ENCODE assay signal across 22 cellular contexts in genomic region chr1:3190256-3191041, GRCh38.
"Had no signal": no experiment of that assay in that cellular context is flagged by ENCODE, and none has a peak within 500 bp of the region (broad histone marks: within the 10 kb centered on the region; RNA-seq: fewer than 3 reads in every experiment).

No MANE protein-coding gene starts in this region.

- H3K27ac Mint-ChIP-seq: activated CD8-positive, alpha-beta memory T cell treated with anti-CD3 and anti-CD28 coated beads, Interleukin-2, amount 10 ng/mL, durations not matched to agents 7 days and 5 days; activated naive CD8-positive, alpha-beta T cell; nephron; stimulated activated naive CD8-positive, alpha-beta T cell treated with anti-CD3 and anti-CD28 coated beads, Interleukin-15, Interleukin-2, amounts not matched to agents 100 ng/mL and 50 ng/mL, for 24 hours had no signal

- H3K4me3 ChIP-seq: cardiac muscle cell, colonic mucosa, heart right ventricle, left lung, testis had no signal

- FAIRE-seq: islet of Langerhans had no signal

- DNase-seq: activated CD4-positive, alpha-beta T cell treated with anti-CD3 and anti-CD28 coated beads for 1 hour; activated CD4-positive, alpha-beta T cell treated with anti-CD3 and anti-CD28 coated beads, Interleukin-2, amount 50 U/mL, for 48 hours; activated CD8-positive, alpha-beta memory T cell treated with anti-CD3 and anti-CD28 coated beads, Interleukin-2, amount 10 ng/mL, durations not matched to agents 7 days and 5 days; activated effector memory CD4-positive, alpha-beta T cell treated with anti-CD3 and anti-CD28 coated beads, Interleukin-2, amount 50 U/mL, for 16 hours; activated T-cell treated with anti-CD3 and anti-CD28 coated beads, Interleukin-2, amount 50 U/mL, for 4 hours; amygdala; colonic mucosa; effector CD4-positive, alpha-beta T cell; foreskin melanocyte; heart right ventricle; left lung; mesenchymal stem cell; retina; stimulated activated CD4-positive, alpha-beta T cell treated with anti-CD3 and anti-CD28 coated beads, Interleukin-4, amount 100 ng/mL, for 1 hour; stimulated activated CD8-positive, alpha-beta memory T cell treated with anti-CD3 and anti-CD28 coated beads, Interleukin-4, amount 100 ng/mL, for 48 hours; T-helper 2 cell; testis had no signal

- H3K4me3 Mint-ChIP-seq: activated CD8-positive, alpha-beta memory T cell treated with anti-CD3 and anti-CD28 coated beads, Interleukin-2, amount 10 ng/mL, durations not matched to agents 7 days and 5 days; activated naive CD8-positive, alpha-beta T cell; activated T-cell treated with anti-CD3 and anti-CD28 coated beads, Interleukin-2, amount 50 U/mL, for 4 hours; nephron; stimulated activated naive CD8-positive, alpha-beta T cell treated with anti-CD3 and anti-CD28 coated beads, Interleukin-15, Interleukin-2, amounts not matched to agents 100 ng/mL and 50 ng/mL, for 24 hours had no signal

- H3K27me3 ChIP-seq: cardiac muscle cell, colonic mucosa, heart right ventricle, testis had no signal

- H3K36me3 ChIP-seq: colonic mucosa, heart right ventricle, left lung had no signal

- H3K4me1 ChIP-seq: colonic mucosa had no signal

- H3K4me1 Mint-ChIP-seq: activated CD8-positive, alpha-beta memory T cell treated with anti-CD3 and anti-CD28 coated beads, Interleukin-2, amount 10 ng/mL, durations not matched to agents 7 days and 5 days had no signal

- H3K9me3 ChIP-seq: colonic mucosa, left lung, testis had no signal

- H3K36me3 Mint-ChIP-seq: activated CD8-positive, alpha-beta memory T cell treated with anti-CD3 and anti-CD28 coated beads, Interleukin-2, amount 10 ng/mL, durations not matched to agents 7 days and 5 days; activated naive CD8-positive, alpha-beta T cell had no signal

- H3K27me3 Mint-ChIP-seq: activated CD8-positive, alpha-beta memory T cell treated with anti-CD3 and anti-CD28 coated beads, Interleukin-2, amount 10 ng/mL, durations not matched to agents 7 days and 5 days; activated naive CD8-positive, alpha-beta T cell had no signal

- H3K27ac ChIP-seq: cardiac muscle cell, colonic mucosa, testis had no signal

- ATAC-seq: activated CD8-positive, alpha-beta memory T cell treated with anti-CD3 and anti-CD28 coated beads, Interleukin-2, amount 10 ng/mL, durations not matched to agents 7 days and 5 days; activated T-cell treated with anti-CD3 and anti-CD28 coated beads, Interleukin-2, amount 50 U/mL, for 4 hours; heart right ventricle had no signal

- H3K9me3 Mint-ChIP-seq: activated T-cell treated with anti-CD3 and anti-CD28 coated beads, Interleukin-2, amount 50 U/mL, for 4 hours; nephron; stimulated activated naive CD8-positive, alpha-beta T cell treated with anti-CD3 and anti-CD28 coated beads, Interleukin-15, Interleukin-2, amounts not matched to agents 100 ng/mL and 50 ng/mL, for 24 hours had no signal
